In the genomic region with DNA sequence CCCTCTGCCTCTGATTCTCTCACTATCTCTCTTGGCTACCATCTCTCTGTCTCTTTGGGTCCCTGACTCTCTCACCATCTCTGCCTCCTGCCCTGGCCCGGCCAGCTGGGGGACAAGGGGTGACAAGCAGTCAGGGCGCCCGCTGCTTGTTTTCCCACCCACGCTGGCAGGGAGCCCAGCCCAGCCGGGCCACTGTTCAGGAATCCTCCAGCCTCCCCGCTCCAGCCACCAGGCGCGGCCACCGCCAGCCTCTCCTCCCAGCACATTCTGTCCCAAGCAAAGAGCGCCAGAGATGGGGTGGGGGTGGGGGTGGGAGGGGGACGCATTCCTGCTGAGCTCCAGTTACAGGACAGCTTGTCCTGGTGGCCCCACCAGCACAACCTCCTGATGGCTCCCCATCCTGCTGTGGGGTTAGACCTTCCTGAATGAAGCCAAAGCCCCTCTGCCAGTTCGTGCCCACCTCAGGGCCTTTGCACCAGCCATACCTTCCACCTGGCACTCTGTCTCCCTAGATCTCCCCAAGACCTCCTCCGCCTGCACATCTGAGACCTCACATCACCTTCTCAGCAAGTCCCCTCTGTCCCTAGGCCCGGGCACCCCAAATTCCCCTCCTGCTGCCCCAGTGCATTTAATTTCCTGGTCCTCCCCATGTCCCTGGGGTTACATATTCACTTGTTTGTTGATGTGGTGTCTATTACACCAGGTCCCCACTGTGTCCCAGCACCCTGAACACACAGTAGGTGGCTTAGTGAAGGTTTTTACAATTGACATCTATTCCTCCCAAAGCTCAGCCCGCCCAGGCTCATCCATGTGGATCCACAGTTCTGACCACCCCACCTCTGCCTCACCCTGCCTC, we compare ENCODE assay signal across 9 cellular contexts. TPM values are rescaled to one million over a fixed set of nuclear protein-coding genes. Genes with fewer than 3 reads are reported as not detected.
DNase-seq lines count a peak whose midpoint lies in the region; ATAC-seq and TF ChIP-seq lines count a peak whose summit lies in the region.
"Had no signal": no experiment of that assay in that cellular context is flagged by ENCODE, and none has a peak within 500 bp of the region (broad histone marks: within the 10 kb centered on the region; RNA-seq: fewer than 3 reads in every experiment).

No MANE protein-coding gene starts in this region.

- H3K4me3 Mint-ChIP-seq in nephron progenitor cell, result no peak overlapping the region

- no peak for ATAC-seq in HG02981 (IDR thresholded peaks at IDR 0.05; ENCODE audit: unreplicated experiment)

- no peaks in the 10 kb centered on the region for H3F3A ChIP-seq in OCI-LY1 (ENCODE audit: insufficient read depth, low read length)

- H3K4me1 ChIP-seq in OCI-LY1 (ENCODE audit: insufficient read depth, low read length, severe bottlenecking) (peaks cover 44% of the 10 kb centered on the region), esophagus (ENCODE audit: control insufficient read depth in 2 of 2, insufficient read depth in 2 of 2, low read length in 1 of 2) (peaks cover 10 to 32% of the 10 kb centered on the region in 2 donors)

- peak; percentile 72 for DNase-seq in AG08395 (ENCODE audit: low spot score)
- no peak for DNase-seq in nephron progenitor cell
- no peak for DNase-seq in middle frontal gyrus (ENCODE audit: extremely low spot score, low spot score)
- DNase-seq in Kasumi-1 (lab: John Stamatoyannopoulos, UW), result no peak
- no peak for DNase-seq in GF-D8 (lab: John Stamatoyannopoulos, UW)
- DNase-seq: NCI-H146 had no signal

- H3K27ac ChIP-seq in OCI-LY1 (ENCODE audit: low read depth, low read length, poor library complexity, severe bottlenecking), result peak overlapping the region; percentile 92
- H3K27ac ChIP-seq in esophagus (ENCODE audit: low read depth in 2 of 2, low read length in 1 of 2), result peak overlapping the region; percentile 68 to 79

- H3K4me3 ChIP-seq in OCI-LY1 (ENCODE audit: low read depth, low read length, poor library complexity, severe bottlenecking) (no peak overlapping the region), esophagus (ENCODE audit: low read depth in 1 of 2, low read length in 2 of 2) (no peak overlapping the region)

- H3K9me2 ChIP-seq in OCI-LY1 (ENCODE audit: low read depth, low read length), result no peaks in the 10 kb centered on the region

- peak overlapping the region; percentile 86; the same call in 1 of the 2 replicates for H3K4me2 ChIP-seq in OCI-LY1 (ENCODE audit: low read length)

- WGBS in esophagus, 2 donors, result 31 to 43% methylated on average over 12 to 15 of the region's 15 CpGs

- H3K27ac Mint-ChIP-seq in nephron progenitor cell, result peak overlapping the region; percentile 65

- 0 out of 2 replicates have a peak overlapping the region, but pooled peaks have one; percentile 79 for H2AFZ ChIP-seq in OCI-LY1 (ENCODE audit: low read length)

- H3K9ac ChIP-seq in OCI-LY1 (ENCODE audit: low read length), result peak overlapping the region; percentile 88; the same call in 1 of the 2 replicates

- H3K9me3 ChIP-seq in OCI-LY1 (ENCODE audit: low read length) (no peaks in the 10 kb centered on the region), esophagus (ENCODE audit: control insufficient read depth in 2 of 2, insufficient read depth in 1 of 2, low read depth in 1 of 2, low read length in 1 of 2) (no peaks in the 10 kb centered on the region)

- no peaks in the 10 kb centered on the region for H4K20me1 ChIP-seq in OCI-LY1 (ENCODE audit: insufficient read depth, low read length)

- TF ChIP-seq CTCF in OCI-LY1 (IDR thresholded peaks at IDR 0.05; ENCODE audit: low read length) (no peak), nephron progenitor cell (IDR thresholded peaks at IDR 0.05) (no peak)

- H3K4me1 Mint-ChIP-seq in nephron progenitor cell, result peaks cover 40% of the 10 kb centered on the region

- H3K27me3 Mint-ChIP-seq in nephron progenitor cell (ENCODE audit: low read depth, poor library complexity), result peaks cover 17% of the 10 kb centered on the region

- no peaks in the 10 kb centered on the region for H3K36me3 Mint-ChIP-seq in nephron progenitor cell (ENCODE audit: low read depth)

- H3K27me3 ChIP-seq in OCI-LY1 (ENCODE audit: insufficient read depth, low read length), result no peaks in the 10 kb centered on the region
- H3K27me3 ChIP-seq in esophagus (ENCODE audit: control insufficient read depth in 1 of 2, insufficient read depth in 2 of 2, low read length in 2 of 2), result no peaks in the 10 kb centered on the region

- H3K79me2 ChIP-seq in OCI-LY1 (ENCODE audit: insufficient read depth, low read length), result no peaks in the 10 kb centered on the region

- no peaks in the 10 kb centered on the region for H3K9me3 Mint-ChIP-seq in nephron progenitor cell

- H3K36me3 ChIP-seq in OCI-LY1 (ENCODE audit: insufficient read depth, low read length), result peaks cover 4% of the 10 kb centered on the region; the same call in 1 of the 2 replicates
- H3K36me3 ChIP-seq in esophagus (ENCODE audit: control insufficient read depth in 2 of 2, insufficient read depth in 2 of 2, low read length in 1 of 2), result no peaks in the 10 kb centered on the region

RNA-seq across cellular contexts. Expression of gene ARRDC2, which starts 12.5 kb away (rescaled TPM):
- polyA plus RNA-seq in esophagus, result 10 to 100 TPM; 10.9 to 24.0 TPM

RNA-seq across cellular contexts. Expression of gene KCNN1, which starts 53.5 kb away (rescaled TPM):
- under 1 TPM; 0.02 TPM for polyA plus RNA-seq in esophagus
